8 cellular contexts compared by ENCODE assay signal in the genomic region with DNA sequence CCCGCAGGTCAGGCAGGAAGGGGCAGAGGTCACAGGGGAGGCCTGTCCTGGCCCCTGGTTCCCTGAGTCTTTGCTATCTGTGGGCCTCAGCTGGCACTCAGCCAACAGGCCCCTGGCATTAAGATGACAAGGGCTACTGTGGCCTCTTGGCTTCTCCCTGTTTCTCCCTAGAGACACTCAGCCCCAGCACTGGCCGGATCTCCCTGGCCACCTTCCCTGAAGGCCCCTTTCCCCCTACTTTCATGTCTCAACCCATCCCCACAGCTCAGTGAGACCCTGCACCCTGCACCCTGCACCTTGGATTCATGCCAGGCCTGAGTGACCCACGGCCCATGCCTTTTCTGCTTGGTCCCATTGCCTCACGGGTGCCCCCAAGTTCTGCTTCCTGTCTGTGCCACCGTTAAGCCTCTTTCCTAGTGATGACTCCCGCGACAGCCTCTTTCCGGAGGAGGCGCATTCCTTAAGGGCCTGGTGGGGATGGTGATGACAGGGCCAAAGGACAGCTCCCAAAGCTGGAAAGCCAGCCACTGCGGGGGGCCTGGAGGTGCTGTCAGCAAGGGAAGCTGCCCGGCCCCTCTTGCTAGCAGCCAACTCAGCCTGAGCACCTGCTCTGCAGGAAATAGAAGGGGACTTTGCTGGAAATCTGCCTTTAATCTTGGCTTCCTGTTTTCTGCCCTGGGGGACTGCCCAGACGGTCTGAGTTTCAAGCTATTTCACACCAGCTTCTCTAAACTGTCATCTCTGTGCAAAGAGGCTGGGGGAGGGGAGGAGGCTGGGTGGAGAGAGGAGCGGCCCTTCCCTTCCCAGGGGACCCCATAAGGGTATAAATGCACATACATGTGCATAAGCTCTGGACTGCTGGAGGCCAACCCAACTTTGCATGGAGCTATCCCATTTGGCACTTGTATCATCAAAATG. TPM values are rescaled to one million over a fixed set of nuclear protein-coding genes. Genes with fewer than 3 reads are reported as not detected.
DNase-seq lines count a peak whose midpoint lies in the region; TF ChIP-seq lines count a peak whose summit lies in the region.
"Had no signal": no experiment of that assay in that cellular context is flagged by ENCODE, and none has a peak within 500 bp of the region (broad histone marks: within the 10 kb centered on the region; RNA-seq: fewer than 3 reads in every experiment).

No MANE protein-coding gene starts in this region.

- CTCF ChIA-PET in activated CD4-positive, alpha-beta T cell treated with anti-CD3 and anti-CD28 coated beads, Interleukin-2, amount 10 ng/mL, durations not matched to agents 7 days and 5 days (lab: Charles Lee), result interaction anchor here (0.7 to 27.9 kb wide), 12 partner anchors 7 to 173 kb away, joined by 3 to 930 read pairs (median 4); a partner anchor contains a TSS

- peaks cover 79% of the 10 kb centered on the region for H3K4me1 Mint-ChIP-seq in activated CD4-positive, alpha-beta T cell treated with anti-CD3 and anti-CD28 coated beads, Interleukin-2, amount 10 ng/mL, durations not matched to agents 7 days and 5 days

- POLR2A ChIA-PET in activated CD4-positive, alpha-beta T cell treated with anti-CD3 and anti-CD28 coated beads, Interleukin-2, amount 10 ng/mL, durations not matched to agents 7 days and 5 days (lab: Charles Lee), result interaction anchor here (1.0 to 1.3 kb wide), 2 partner anchors 11 to 143 kb away, joined by 3 to 14 read pairs; no protein-coding TSS in a partner anchor

- H3K4me3 Mint-ChIP-seq in activated CD4-positive, alpha-beta T cell treated with anti-CD3 and anti-CD28 coated beads, Interleukin-2, amount 10 ng/mL, durations not matched to agents 7 days and 5 days, result peak overlapping the region; percentile 67

- peaks cover 11% of the 10 kb centered on the region for H3K36me3 Mint-ChIP-seq in activated CD4-positive, alpha-beta T cell treated with anti-CD3 and anti-CD28 coated beads, Interleukin-2, amount 10 ng/mL, durations not matched to agents 7 days and 5 days (ENCODE audit: low read depth)

- H3K4me3 ChIP-seq in Jurkat, Clone E6-1 (ENCODE audit: low read length), result peak overlapping the region; percentile 28

- no peaks in the 10 kb centered on the region for H3K9me3 Mint-ChIP-seq in activated CD4-positive, alpha-beta T cell treated with anti-CD3 and anti-CD28 coated beads, Interleukin-2, amount 10 ng/mL, durations not matched to agents 7 days and 5 days

- peak; percentile 61 for TF ChIP-seq POLR2A in GM19193 (IDR thresholded peaks at IDR 0.05; ENCODE audit: extremely low read depth, insufficient read depth, insufficient read length)

- H3K27me3 Mint-ChIP-seq in activated CD4-positive, alpha-beta T cell treated with anti-CD3 and anti-CD28 coated beads, Interleukin-2, amount 10 ng/mL, durations not matched to agents 7 days and 5 days, result no peaks in the 10 kb centered on the region

- H3K27ac Mint-ChIP-seq in activated CD4-positive, alpha-beta T cell treated with anti-CD3 and anti-CD28 coated beads, Interleukin-2, amount 10 ng/mL, durations not matched to agents 7 days and 5 days, result peak overlapping the region; percentile 92

- peak; percentile 82 for DNase-seq in Jurkat, Clone E6-1 (ENCODE audit: low read depth, low spot score)
- peak; percentile 54 for DNase-seq in activated CD4-positive, alpha-beta T cell treated with anti-CD3 and anti-CD28 coated beads, Interleukin-2, amount 10 ng/mL, durations not matched to agents 7 days and 5 days
- DNase-seq in globus pallidus (ENCODE audit: low spot score) (peak; percentile 62), SW480 (ENCODE audit: low spot score) (no peak), LoVo (ENCODE audit: low spot score) (no peak)
- DNase-seq in stimulated activated naive CD4-positive, alpha-beta T cell treated with Interleukin-2 at 50 U/mL for 16 hours (lab: John Stamatoyannopoulos, UW), result peak; percentile 44

RNA-seq across cellular contexts. Expression of a gene that starts 4.8 kb away (rescaled TPM):
- polyA plus RNA-seq in Jurkat, Clone E6-1 (2012; ENCODE audit: insufficient read depth, insufficient read length), result 222 TPM
- total RNA-seq in activated CD4-positive, alpha-beta T cell treated with anti-CD3 and anti-CD28 coated beads, Interleukin-2, amount 10 ng/mL, durations not matched to agents 7 days and 5 days, result 100 to 1,000 TPM; 315 to 348 TPM

RNA-seq across cellular contexts. Expression of a gene that starts 28.5 kb away (rescaled TPM):
- not detected for polyA plus RNA-seq in Jurkat, Clone E6-1 (2012; ENCODE audit: insufficient read depth, insufficient read length)
- not detected for total RNA-seq in activated CD4-positive, alpha-beta T cell treated with anti-CD3 and anti-CD28 coated beads, Interleukin-2, amount 10 ng/mL, durations not matched to agents 7 days and 5 days
- total RNA-seq: lung microvascular endothelial cell had no signal

RNA-seq across cellular contexts. Expression of a gene that starts 35.5 kb away (rescaled TPM):
- polyA plus RNA-seq in Jurkat, Clone E6-1 (2012; ENCODE audit: insufficient read depth, insufficient read length), result not detected
- total RNA-seq in activated CD4-positive, alpha-beta T cell treated with anti-CD3 and anti-CD28 coated beads, Interleukin-2, amount 10 ng/mL, durations not matched to agents 7 days and 5 days, result under 1 TPM; 0.87 to 0.92 TPM
- total RNA-seq: lung microvascular endothelial cell had no signal

RNA-seq across cellular contexts. Expression of a gene that starts 49.3 kb away (rescaled TPM):
- polyA plus RNA-seq in Jurkat, Clone E6-1 (2012; ENCODE audit: insufficient read depth, insufficient read length), result not detected
- under 1 TPM; 0.12 to 0.19 TPM for total RNA-seq in activated CD4-positive, alpha-beta T cell treated with anti-CD3 and anti-CD28 coated beads, Interleukin-2, amount 10 ng/mL, durations not matched to agents 7 days and 5 days
- total RNA-seq: lung microvascular endothelial cell had no signal

RNA-seq across cellular contexts. Expression of a gene that starts 51.8 kb away (rescaled TPM):
- 0.96 TPM for polyA plus RNA-seq in Jurkat, Clone E6-1 (2012; ENCODE audit: insufficient read depth, insufficient read length)
- total RNA-seq in activated CD4-positive, alpha-beta T cell treated with anti-CD3 and anti-CD28 coated beads, Interleukin-2, amount 10 ng/mL, durations not matched to agents 7 days and 5 days, result 1 to 10 TPM; 2.2 to 2.9 TPM

Comparison
In these comparisons a context has a peak if more than half of its experiments do, and no peak if none do; other contexts are left out.
1. DNase-seq: peak in Jurkat, Clone E6-1 (single experiment), activated CD4-positive, alpha-beta T cell treated with anti-CD3 and anti-CD28 coated beads, Interleukin-2, amount 10 ng/mL, durations not matched to agents 7 days and 5 days (single experiment), globus pallidus (single experiment) and stimulated activated naive CD4-positive, alpha-beta T cell treated with Interleukin-2 at 50 U/mL for 16 hours (single experiment); none in SW480 (single experiment) and LoVo (single experiment).